In genomic region chr17:21162394-21162775, GRCh38 we compare ENCODE assay signal across 2 cellular contexts.
TF ChIP-seq lines count a peak whose summit lies in the region.

No MANE protein-coding gene starts in this region.

TF ChIP-seq in GM23338, 12 proteins besides CTCF, POLR2A, EP300 and RAD21 (continued from another document):
- TF ChIP-seq POLR2AphosphoS5 (IDR thresholded peaks at IDR 0.05; ENCODE audit: low read depth) (no peak), REST (IDR thresholded peaks at IDR 0.05; ENCODE audit: unreplicated experiment) (no peak), CREB1 (CRISPR knock-in tag; IDR thresholded peaks at IDR 0.05; ENCODE audit: low read depth) (no peak), ETS1 (IDR thresholded peaks at IDR 0.05) (no peak), ZNF462 (CRISPR knock-in tag; IDR thresholded peaks at IDR 0.05) (no peak), NANOG (IDR thresholded peaks at IDR 0.05; ENCODE audit: borderline replicate concordance) (no peak)

TF ChIP-seq in HEK293T, 16 proteins besides CTCF, POLR2A, EP300 and RAD21 (continued from another document):
- no peak for TF ChIP-seq BHLHE40 (IDR thresholded peaks at IDR 0.05; ENCODE audit: borderline replicate concordance)
- TF ChIP-seq FOXK2 (IDR thresholded peaks at IDR 0.05) = no peak
- TF ChIP-seq ZNF384 (IDR thresholded peaks at IDR 0.05) = no peak
- no peak for TF ChIP-seq SP1 (IDR thresholded peaks at IDR 0.05)
- no peak for TF ChIP-seq FOXM1 (IDR thresholded peaks at IDR 0.05; ENCODE audit: borderline replicate concordance)
- no peak for TF ChIP-seq CTBP1 (IDR thresholded peaks at IDR 0.05; ENCODE audit: borderline replicate concordance)
